In genomic region chr7:139384611-139385010, GRCh38 we compare ENCODE assay signal across 23 cellular contexts. TPM values are rescaled to one million over a fixed set of nuclear protein-coding genes. Genes with fewer than 3 reads are reported as not detected.
DNase-seq lines count a peak whose midpoint lies in the region; ATAC-seq, FAIRE-seq and TF ChIP-seq lines count a peak whose summit lies in the region.
"Had no signal": no experiment of that assay in that cellular context is flagged by ENCODE, and none has a peak within 500 bp of the region (broad histone marks: within the 10 kb centered on the region; RNA-seq: fewer than 3 reads in every experiment).

No MANE protein-coding gene starts in this region.

- H3K4me3 ChIP-seq in A673 (ENCODE audit: low read depth, low read length, poor library complexity, severe bottlenecking), result no peak overlapping the region
- H3K4me3 ChIP-seq in HEK293 (ENCODE audit: low read depth, low read length), result no peak overlapping the region
- no peak overlapping the region for H3K4me3 ChIP-seq in Panc1 (ENCODE audit: low read depth in 2 of 2, low read length in 2 of 2)
- H3K4me3 ChIP-seq in GM12878, result no peak overlapping the region
- H3K4me3 ChIP-seq: BLaER1 treated with 17β-estradiol and CSF1 and Interleukin-3, amounts not matched to agents 10 nM and 100 nM had no signal

- no peak overlapping the region for H3K4me2 ChIP-seq in GM12878 (ENCODE audit: control insufficient read depth, insufficient read depth)
- H3K4me2 ChIP-seq: BLaER1 treated with 17β-estradiol and CSF1 and Interleukin-3, amounts not matched to agents 10 nM and 100 nM had no signal

- H3K27me3 ChIP-seq in A673 (replicated peaks; ENCODE audit: insufficient read depth, low read depth, low read length, poor library complexity) (no peaks in the 10 kb centered on the region), Panc1 (ENCODE audit: control insufficient read depth, insufficient read depth, low read length) (no peaks in the 10 kb centered on the region), GM12878 (replicated peaks in 1 of 2; ENCODE audit: control insufficient read depth in 2 of 2, insufficient read depth in 2 of 2, low read length in 1 of 2) (no peaks in the 10 kb centered on the region)
- H3K27me3 ChIP-seq: BLaER1 treated with 17β-estradiol and CSF1 and Interleukin-3, amounts not matched to agents 10 nM and 100 nM had no signal

- POLR2A ChIA-PET in A673 (lab: Charles Lee; ENCODE audit: low non-redundant PET), result no interaction called here
- POLR2A ChIA-PET in HEK293 (lab: Yijun Ruan, JAX), result no interaction called here
- POLR2A ChIA-PET in Panc1 (lab: Charles Lee), result interaction anchor here (0.6 kb wide), 1 partner anchor 41 kb away, joined by 8 read pairs; no protein-coding TSS in a partner anchor
- POLR2A ChIA-PET in GM12878 (lab: Charles Lee), result no interaction called here

- peaks cover 21% of the 10 kb centered on the region for H3K79me2 ChIP-seq in GM12878 (ENCODE audit: control insufficient read depth, insufficient read depth, low read length)

- no peaks in the 10 kb centered on the region for H3K9me3 ChIP-seq in A673 (ENCODE audit: low read depth, low read length, poor library complexity, severe bottlenecking)
- H3K9me3 ChIP-seq in HEK293 (ENCODE audit: control insufficient read depth, insufficient read depth, low read depth, low read length), result no peaks in the 10 kb centered on the region
- H3K9me3 ChIP-seq in Panc1 (ENCODE audit: control insufficient read depth, insufficient read depth, low read depth, low read length), result no peaks in the 10 kb centered on the region
- no peaks in the 10 kb centered on the region for H3K9me3 ChIP-seq in GM12878 (replicated peaks; ENCODE audit: control insufficient read depth, insufficient read depth, low read length)
- H3K9me3 ChIP-seq: BLaER1 treated with 17β-estradiol and CSF1 and Interleukin-3, amounts not matched to agents 10 nM and 100 nM; Caco-2 had no signal

- no peaks in the 10 kb centered on the region for H4K20me1 ChIP-seq in GM12878 (ENCODE audit: control insufficient read depth, insufficient read depth)

- intact Hi-C loops in A673 (cut with micrococcal nuclease; ENCODE audit: unreplicated experiment), result no loop called here
- intact Hi-C loops in Panc1 (cut with micrococcal nuclease; ENCODE audit: unreplicated experiment), result no loop called here
- intact Hi-C loops in GM12878 (cut with micrococcal nuclease; ENCODE audit: unreplicated experiment), result no loop called here
- intact Hi-C loops in cardiac septum (cut with DNase I), result no loop called here

- RAD21 ChIA-PET in GM12878 (lab: Charles Lee; ENCODE audit: unreplicated experiment), result no interaction called here

- TF ChIP-seq CTCF in A673 (conservative IDR thresholded peaks at IDR 0.05; ENCODE audit: low read depth, low read length) (no peak), HEK293 (tag by site-specific recombination; IDR thresholded peaks at IDR 0.05) (no peak), Panc1 (IDR thresholded peaks at IDR 0.05) (no peak), GM12878 (IDR thresholded peaks at IDR 0.05 in 2 of 3, conservative IDR thresholded peaks at IDR 0.05 in 1 of 3; ENCODE audit: control insufficient read depth in 2 of 3, extremely low read depth in 1 of 3, insufficient read depth in 1 of 3, low read depth in 3 of 3, low read length in 3 of 3) (no peak)

- ATAC-seq in Panc1 (no peak; the same call in 1 of the 2 replicates), GM12878 (no peak)
- ATAC-seq: CD8-positive, alpha-beta T cell had no signal

- in situ Hi-C loops in Panc1 (cut with HindIII; ENCODE audit: low pct_unique_long_range_greater_than_20kb, low sequenced_read_pairs), result no loop called here
- in situ Hi-C loops in GM12878 (cut with MboI), result no loop called here

- TF ChIP-seq EP300 in GM12878 (IDR thresholded peaks at IDR 0.05; ENCODE audit: borderline replicate concordance in 1 of 2, control insufficient read depth in 1 of 2, low read depth in 2 of 2, low read length in 2 of 2), result no peak

- WGBS in GM12878 (ENCODE audit: insufficient coverage, insufficient replicate concordance, low lambda C conversion rate, missing lambda C conversion rate), result 98% methylated on average over 3 of the region's 3 CpGs

- CTCF ChIA-PET in A673 (lab: Charles Lee) (no interaction called here), HEK293 (lab: Yijun Ruan, JAX) (interaction anchor here (0.6 to 0.7 kb wide), 2 partner anchors 23 to 1086 kb away, joined by 3 to 4 read pairs; no protein-coding TSS in a partner anchor), Panc1 (lab: Charles Lee) (no interaction called here), GM12878 (lab: Yijun Ruan, JAX) (interaction anchor here (0.7 to 1.3 kb wide), 2 partner anchors 8 to 16 kb away, joined by 3 read pairs; no protein-coding TSS in a partner anchor)

- H3K27ac ChIP-seq in A673 (ENCODE audit: low read depth, low read length, poor library complexity, severe bottlenecking), result no peak overlapping the region
- no peak overlapping the region for H3K27ac ChIP-seq in HEK293 (ENCODE audit: extremely low read depth, low read depth, low read length)
- H3K27ac ChIP-seq in Panc1 (ENCODE audit: low read length), result no peak overlapping the region
- no peak overlapping the region for H3K27ac ChIP-seq in GM12878 (ENCODE audit: control insufficient read depth, insufficient read depth)
- H3K27ac ChIP-seq: BLaER1 treated with 17β-estradiol and CSF1 and Interleukin-3, amounts not matched to agents 10 nM and 100 nM; C4-2B had no signal

- SMC1A ChIA-PET in GM12878 (lab: Charles Lee; ENCODE audit: uncharacterized antibody, unreplicated experiment), result no interaction called here

- TF ChIP-seq POLR2A in GM12878 (IDR thresholded peaks at IDR 0.05; ENCODE audit: low read depth, low read length), result no peak

- no peak for DNase-seq in A673 (ENCODE audit: low spot score)
- DNase-seq in Panc1 (ENCODE audit: low read depth, low spot score), result no peak
- DNase-seq in GM12878 (ENCODE audit: low read depth, low spot score), result no peak
- no peak for DNase-seq in cardiac septum (ENCODE audit: low spot score)
- no peak for DNase-seq in stimulated activated CD8-positive, alpha-beta memory T cell treated with anti-CD3 and anti-CD28 coated beads, Interleukin-4, amount 100 ng/mL, for 48 hours
- DNase-seq in activated CD4-positive, alpha-beta T cell treated with anti-CD3 and anti-CD28 coated beads for 1 hour, result no peak
- DNase-seq in SW 1271 (lab: John Stamatoyannopoulos, UW), result no peak
- DNase-seq: 8988T; AML-193; Caco-2; Calu3; CD4-positive, alpha-beta T cell; CD8-positive, alpha-beta T cell; DMS79 treated with DMSO at 0.1 percent for 48 hours; GF-D8 had no signal

- H3K36me3 ChIP-seq in A673 (ENCODE audit: insufficient read depth, low read length, poor library complexity, severe bottlenecking), result peaks cover 50% of the 10 kb centered on the region
- H3K36me3 ChIP-seq in HEK293 (ENCODE audit: control insufficient read depth in 2 of 2, insufficient read depth in 1 of 2, low read length in 2 of 2), result peaks cover 45 to 82% of the 10 kb centered on the region in 2 experiments; a peak in 2 of 3 replicates
- peaks cover 8% of the 10 kb centered on the region for H3K36me3 ChIP-seq in Panc1 (ENCODE audit: control insufficient read depth, insufficient read depth, low read length)
- peaks cover 1 to 27% of the 10 kb centered on the region in 2 experiments for H3K36me3 ChIP-seq in GM12878 (ENCODE audit: control insufficient read depth in 2 of 2, insufficient read depth in 2 of 2, low read length in 1 of 2)

- no peak overlapping the region for H3K9ac ChIP-seq in GM12878 (ENCODE audit: control insufficient read depth, insufficient read depth, low read length)
- H3K9ac ChIP-seq: BLaER1 treated with 17β-estradiol and CSF1 and Interleukin-3, amounts not matched to agents 10 nM and 100 nM had no signal

- no peak overlapping the region for H2AFZ ChIP-seq in GM12878 (ENCODE audit: control insufficient read depth, low read depth, low read length)

- BruUV-seq in A673 (replicated peaks; lab: Mats Ljungman, UMichigan) (TSS peak; percentile 6), Panc1 (replicated peaks; lab: Mats Ljungman, UMichigan) (TSS peak; percentile 18), GM12878 (replicated peaks; lab: Mats Ljungman, UMichigan) (TSS peak; percentile 11)

- FAIRE-seq in GM12878 (lab: Jason Lieb, UNC), result no peak
- FAIRE-seq: A204.1, D721Med, G401.6, GM12892, GM18507 had no signal

- no peak for TF ChIP-seq RAD21 in GM12878 (IDR thresholded peaks at IDR 0.05; ENCODE audit: insufficient read depth, low read depth, low read length)

- no peaks in the 10 kb centered on the region for H3K4me1 ChIP-seq in A673 (ENCODE audit: insufficient read depth, low read length, poor library complexity, severe bottlenecking)
- H3K4me1 ChIP-seq in HEK293 (ENCODE audit: control insufficient read depth, insufficient read depth, low read length), result no peaks in the 10 kb centered on the region
- H3K4me1 ChIP-seq in Panc1 (ENCODE audit: control insufficient read depth, insufficient read depth, low read length), result no peaks in the 10 kb centered on the region
- H3K4me1 ChIP-seq in GM12878 (ENCODE audit: control insufficient read depth, insufficient read depth, low read length), result no peaks in the 10 kb centered on the region
- H3K4me1 ChIP-seq: Caco-2 had no signal

RNA-seq across cellular contexts. Expression of gene LUC7L2, which starts 24.9 kb away (rescaled TPM):
- total RNA-seq in A673 (2021), result 98.7 and 107 TPM in 2 replicates
- total RNA-seq in Panc1 (2021; ENCODE audit: unreplicated experiment), result 110 TPM
- 92.6 TPM for polyA plus RNA-seq in Panc1 (2012; ENCODE audit: insufficient read length)
- total RNA-seq in GM12878 (2013; cell fraction: nucleolus; rRNA removed), result 224 and 228 TPM in 2 replicates
- 48.8 and 51.8 TPM in 2 replicates for total RNA-seq in GM12878 (2014; rRNA removed)
- total RNA-seq in GM12878 (2014; rRNA removed; fragmentation: Illumina TruSeq; extraction: Trizol), result 68.4 and 69.3 TPM in 2 replicates
- 86.5 and 98.7 TPM in 2 replicates for total RNA-seq in GM12878 (2021)
- 41.1 TPM for polyA plus RNA-seq in GM12878 (2011; ENCODE audit: low read depth)
- polyA plus RNA-seq in GM12878 (2011; rRNA removed), result 66.3 and 82.2 TPM in 2 replicates
- 25.7 and 55.8 TPM in 2 replicates for polyA plus RNA-seq in GM12878 (2011; cell fraction: cytosol; rRNA removed)
- polyA plus RNA-seq in GM12878 (2011; cell fraction: nucleus; rRNA removed), result 104 and 130 TPM in 2 replicates
- 67.6 and 78.5 TPM in 2 replicates for polyA plus RNA-seq in GM12878 (2012)
- 78.7 and 100.0 TPM in 2 replicates for polyA plus RNA-seq in GM12878 (2014; fragmentation: Illumina TruSeq; extraction: Trizol)
- 10 to 100 TPM; 31.7 to 37.8 TPM for polyA plus RNA-seq in GM12878 (2014; fragmentation: Nextera tagmentation; extraction: Ambion mirVana)
- 57.6 and 69.1 TPM in 2 replicates for polyA plus RNA-seq in GM12878 (2014; rRNA removed)
- polyA plus RNA-seq in GM12878 (2016; fragmentation: Nextera tagmentation; extraction: Ambion mirVana), result 10 to 100 TPM; 68.0 to 75.7 TPM
- polyA minus RNA-seq in GM12878 (2011; rRNA and poly(A)+ RNA removed), result 41.7 and 64.0 TPM in 2 replicates
- polyA minus RNA-seq in GM12878 (2011; cell fraction: cytosol; rRNA and poly(A)+ RNA removed), result 19.2 and 29.2 TPM in 2 replicates
- polyA minus RNA-seq in GM12878 (2011; cell fraction: nucleus; rRNA and poly(A)+ RNA removed), result 141 and 271 TPM in 2 replicates
- 64.9 TPM for total RNA-seq in cardiac septum

RNA-seq across cellular contexts. Expression of gene FMC1, which starts 43.5 kb away (rescaled TPM):
- total RNA-seq in A673 (2021) (10.5 and 11.5 TPM in 2 replicates), Panc1 (2021; ENCODE audit: unreplicated experiment) (12.7 TPM), GM12878 (2014; rRNA removed) (10.5 and 11.4 TPM in 2 replicates), GM12878 (2014; rRNA removed; fragmentation: Illumina TruSeq; extraction: Trizol) (5.4 and 5.5 TPM in 2 replicates), GM12878 (2021) (10.9 and 11.9 TPM in 2 replicates), cardiac septum (29.4 TPM)
- 18.5 TPM for polyA plus RNA-seq in Panc1 (2012; ENCODE audit: insufficient read length)
- 2.6 and 4.2 TPM in 2 replicates for total RNA-seq in GM12878 (2013; cell fraction: nucleolus; rRNA removed)
- polyA plus RNA-seq in GM12878 (2011; ENCODE audit: low read depth), result 9.1 TPM
- polyA plus RNA-seq in GM12878 (2011; rRNA removed) (13.2 and 13.5 TPM in 2 replicates), GM12878 (2014; fragmentation: Illumina TruSeq; extraction: Trizol) (2.7 and 4.2 TPM in 2 replicates), GM12878 (2014; fragmentation: Nextera tagmentation; extraction: Ambion mirVana) (10 to 100 TPM; 50.5 to 60.4 TPM), GM12878 (2014; rRNA removed) (16.1 and 18.1 TPM in 2 replicates), GM12878 (2016; fragmentation: Nextera tagmentation; extraction: Ambion mirVana) (10 to 100 TPM; 57.2 to 58.9 TPM)
- polyA plus RNA-seq in GM12878 (2011; cell fraction: cytosol; rRNA removed), result 15.9 and 22.3 TPM in 2 replicates
- polyA plus RNA-seq in GM12878 (2011; cell fraction: nucleus; rRNA removed), result 8.8 and 14.0 TPM in 2 replicates
- polyA plus RNA-seq in GM12878 (2012), result 11.2 and 19.5 TPM in 2 replicates
- polyA minus RNA-seq in GM12878 (2011; rRNA and poly(A)+ RNA removed), result 3.0 and 3.1 TPM in 2 replicates
- 1.2 TPM in 1 of 2 replicates, not detected in the other for polyA minus RNA-seq in GM12878 (2011; cell fraction: cytosol; rRNA and poly(A)+ RNA removed)
- polyA minus RNA-seq in GM12878 (2011; cell fraction: nucleus; rRNA and poly(A)+ RNA removed), result 3.1 and 5.4 TPM in 2 replicates

Comparison
In these comparisons a context has a peak if more than half of its experiments do, and no peak if none do; other contexts are left out.
1. CTCF ChIA-PET loops: an anchor here in HEK293 (0.6 to 0.7 kb wide) and GM12878 (0.7 to 1.3 kb wide); none called in A673 and Panc1.